22 cellular contexts compared by ENCODE assay signal in the genomic region with DNA sequence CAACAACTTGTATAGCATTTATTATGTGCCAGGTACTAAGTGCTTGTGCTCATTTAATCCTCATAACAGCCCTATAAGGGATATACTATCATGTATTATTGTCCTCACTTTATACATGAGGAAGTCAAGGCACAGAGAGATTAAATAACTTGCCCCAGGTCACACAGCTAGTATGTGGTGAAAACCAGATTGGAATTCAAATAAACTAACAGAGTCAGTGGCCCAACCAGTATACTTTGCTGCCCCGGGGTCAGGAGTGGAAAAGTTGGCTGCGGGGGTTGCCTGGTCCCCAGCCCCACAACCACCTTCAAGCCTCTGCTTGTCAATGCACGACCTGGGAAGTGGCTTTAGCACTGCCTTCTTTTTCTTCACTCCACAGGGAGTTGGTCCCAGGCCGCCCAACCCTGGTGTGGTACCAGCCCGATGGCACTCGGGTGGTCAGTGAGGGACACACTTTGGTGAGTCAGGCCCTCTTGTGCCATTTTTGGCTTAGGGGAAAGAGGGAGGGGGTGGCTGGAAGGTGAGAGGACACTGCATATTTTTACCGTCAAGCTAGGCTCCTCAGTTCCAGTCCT. TPM values are rescaled to one million over a fixed set of nuclear protein-coding genes. Genes with fewer than 3 reads are reported as not detected.
DNase-seq lines count a peak whose midpoint lies in the region; ATAC-seq and TF ChIP-seq lines count a peak whose summit lies in the region.
"Had no signal": no experiment of that assay in that cellular context is flagged by ENCODE, and none has a peak within 500 bp of the region (broad histone marks: within the 10 kb centered on the region; RNA-seq: fewer than 3 reads in every experiment).

No MANE protein-coding gene starts in this region.

- peak overlapping the region; percentile 83 for H3K4me3 Mint-ChIP-seq in activated CD8-positive, alpha-beta T cell treated with anti-CD3 and anti-CD28 coated beads, Interleukin-2, amount 10 ng/mL, durations not matched to agents 7 days and 5 days
- H3K4me3 Mint-ChIP-seq in naive B cell, result peak overlapping the region in 6 of 8 donors; percentile 47 to 88 (median 71)
- H3K4me3 Mint-ChIP-seq: endodermal cell had no signal

- H3F3A ChIP-seq in MM.1S (ENCODE audit: insufficient read depth, low read length), result peaks cover 14% of the 10 kb centered on the region

- peaks cover 16% of the 10 kb centered on the region for H3K36me3 Mint-ChIP-seq in activated CD8-positive, alpha-beta T cell treated with anti-CD3 and anti-CD28 coated beads, Interleukin-2, amount 10 ng/mL, durations not matched to agents 7 days and 5 days (ENCODE audit: low read depth)
- no peaks in the 10 kb centered on the region for H3K36me3 Mint-ChIP-seq in naive B cell

- H3K4me1 ChIP-seq in ACC112 (ENCODE audit: control insufficient read depth, insufficient read depth, low read length, unreplicated experiment) (peaks cover 22% of the 10 kb centered on the region), ascending aorta (peaks cover 0 to 20% of the 10 kb centered on the region in 2 donors), MM.1S (ENCODE audit: low read length) (peaks cover 16% of the 10 kb centered on the region)
- peaks cover 33 to 48% (median 39%) of the 10 kb centered on the region in 10 experiments for H3K4me1 ChIP-seq in BLaER1 treated with 17β-estradiol and CSF1 and Interleukin-3, amounts not matched to agents 10 nM and 100 nM

- H2AFZ ChIP-seq in ACC112 (ENCODE audit: low read length, unreplicated experiment) (no peak overlapping the region), MM.1S (ENCODE audit: low read length) (no peak overlapping the region)

- POLR2A ChIA-PET in activated CD8-positive, alpha-beta T cell treated with anti-CD3 and anti-CD28 coated beads, Interleukin-2, amount 10 ng/mL, durations not matched to agents 7 days and 5 days (lab: Charles Lee), result interaction anchor here (0.8 kb wide), 1 partner anchor 100 kb away, joined by 3 read pairs; no protein-coding TSS in a partner anchor

- peaks cover 0 to 71% (median 29%) of the 10 kb centered on the region in 11 experiments; a peak in 18 of 22 replicates for H4K20me1 ChIP-seq in BLaER1 treated with 17β-estradiol and CSF1 and Interleukin-3, amounts not matched to agents 10 nM and 100 nM
- no peaks in the 10 kb centered on the region for H4K20me1 ChIP-seq in MM.1S (ENCODE audit: insufficient read depth, low read length)

- CTCF ChIA-PET in activated CD8-positive, alpha-beta T cell treated with anti-CD3 and anti-CD28 coated beads, Interleukin-2, amount 10 ng/mL, durations not matched to agents 7 days and 5 days (lab: Charles Lee), result interaction anchor here (1.0 to 13.8 kb wide), 5 partner anchors 10 to 115 kb away, joined by 3 to 205 read pairs (median 57); no protein-coding TSS in a partner anchor

- TF ChIP-seq CTCF in ascending aorta (IDR thresholded peaks at IDR 0.05) (no peak), MM.1S (IDR thresholded peaks at IDR 0.05; ENCODE audit: low read length) (no peak)

- no peaks in the 10 kb centered on the region; the same call in 1 of the 2 replicates for H3K36me3 ChIP-seq in ACC112 (ENCODE audit: insufficient read depth, low read length)
- peaks cover 32 to 55% (median 50%) of the 10 kb centered on the region in 11 experiments for H3K36me3 ChIP-seq in BLaER1 treated with 17β-estradiol and CSF1 and Interleukin-3, amounts not matched to agents 10 nM and 100 nM
- H3K36me3 ChIP-seq in ascending aorta, result peaks cover 27 to 43% of the 10 kb centered on the region in 2 donors
- H3K36me3 ChIP-seq in MM.1S (replicated peaks; ENCODE audit: insufficient read depth, low read length), result peaks cover 2% of the 10 kb centered on the region; the same call in 1 of the 2 replicates
- H3K36me3 ChIP-seq: SJSA1 had no signal

- no peak overlapping the region for H3K27ac ChIP-seq in ACC112 (ENCODE audit: low read depth, low read length)
- H3K27ac ChIP-seq in BLaER1 treated with 17β-estradiol and CSF1 and Interleukin-3, amounts not matched to agents 10 nM and 100 nM, result peak overlapping the region in 7 of 11 experiments; percentile 6 to 62 (median 23); a peak in 9 of 22 replicates
- no peak overlapping the region for H3K27ac ChIP-seq in ascending aorta
- no peak overlapping the region for H3K27ac ChIP-seq in MM.1S (ENCODE audit: low read length)
- H3K27ac ChIP-seq: SJSA1 had no signal

- no peaks in the 10 kb centered on the region for H3K9me3 ChIP-seq in BLaER1 treated with 17β-estradiol and CSF1 and Interleukin-3, amounts not matched to agents 10 nM and 100 nM (replicated peaks in 1 of 11)
- H3K9me3 ChIP-seq in ascending aorta, result no peaks in the 10 kb centered on the region
- H3K9me3 ChIP-seq in MM.1S (replicated peaks; ENCODE audit: insufficient read depth, low read length), result no peaks in the 10 kb centered on the region
- H3K9me3 ChIP-seq: HAP-1, SJSA1, vagina had no signal

- H3K27me3 ChIP-seq in ACC112 (ENCODE audit: insufficient read depth, low read length), result no peaks in the 10 kb centered on the region
- no peaks in the 10 kb centered on the region for H3K27me3 ChIP-seq in BLaER1 treated with 17β-estradiol and CSF1 and Interleukin-3, amounts not matched to agents 10 nM and 100 nM
- H3K27me3 ChIP-seq in ascending aorta, result no peaks in the 10 kb centered on the region
- no peaks in the 10 kb centered on the region for H3K27me3 ChIP-seq in MM.1S (replicated peaks; ENCODE audit: insufficient read depth, low read length)
- H3K27me3 ChIP-seq: SJSA1, vagina had no signal

- no peaks in the 10 kb centered on the region for H3K9me2 ChIP-seq in MM.1S (replicated peaks; ENCODE audit: insufficient read depth, low read length)

- intact Hi-C loops in ascending aorta (cut with DNase I), result loop anchor here (5.0 kb wide), 1 partner anchor 496 kb away; the partner anchor contains the start of gene UBE2Q1

- no peaks in the 10 kb centered on the region for H3K9me3 Mint-ChIP-seq in activated CD8-positive, alpha-beta T cell treated with anti-CD3 and anti-CD28 coated beads, Interleukin-2, amount 10 ng/mL, durations not matched to agents 7 days and 5 days (ENCODE audit: insufficient read depth)
- no peaks in the 10 kb centered on the region for H3K9me3 Mint-ChIP-seq in naive B cell
- H3K9me3 Mint-ChIP-seq: CD8-positive, alpha-beta T cell; endodermal cell; memory B cell had no signal

- peak overlapping the region; percentile 92 to 100 (median 100) for H3K4me2 ChIP-seq in BLaER1 treated with 17β-estradiol and CSF1 and Interleukin-3, amounts not matched to agents 10 nM and 100 nM
- no peak overlapping the region for H3K4me2 ChIP-seq in MM.1S (ENCODE audit: low read depth, low read length)

- H3K4me1 Mint-ChIP-seq in activated CD8-positive, alpha-beta T cell treated with anti-CD3 and anti-CD28 coated beads, Interleukin-2, amount 10 ng/mL, durations not matched to agents 7 days and 5 days (ENCODE audit: low read depth), result peaks cover 31% of the 10 kb centered on the region
- H3K4me1 Mint-ChIP-seq in naive B cell, result peaks cover 17 to 29% (median 28%) of the 10 kb centered on the region in 3 donors

- peak overlapping the region; percentile 74 for H3K27ac Mint-ChIP-seq in activated CD8-positive, alpha-beta T cell treated with anti-CD3 and anti-CD28 coated beads, Interleukin-2, amount 10 ng/mL, durations not matched to agents 7 days and 5 days
- no peak overlapping the region for H3K27ac Mint-ChIP-seq in naive B cell
- H3K27ac Mint-ChIP-seq: CD8-positive, alpha-beta T cell; endodermal cell; memory B cell had no signal

- DNase-seq in activated CD8-positive, alpha-beta T cell treated with anti-CD3 and anti-CD28 coated beads, Interleukin-2, amount 10 ng/mL, durations not matched to agents 7 days and 5 days, result no peak
- DNase-seq in naive B cell, result no peak
- no peak for DNase-seq in ascending aorta (ENCODE audit: low spot score in 2 of 2)
- DNase-seq in MM.1S, result no peak
- DNase-seq: CD8-positive, alpha-beta T cell; central memory CD4-positive, alpha-beta T cell; endodermal cell; NCI-H1092; NCI-H2171 treated with DMSO at 0.1 percent for 48 hours; NK-92 treated with Interleukin-12 subunit alpha and Interleukin-12 subunit beta, amount 100 ng/mL, for 24 hours; occipital lobe; stimulated activated naive CD4-positive, alpha-beta T cell treated with Interleukin-2 at 50 U/mL for 16 hours had no signal

- no peak for ATAC-seq in activated CD8-positive, alpha-beta T cell treated with anti-CD3 and anti-CD28 coated beads, Interleukin-2, amount 10 ng/mL, durations not matched to agents 7 days and 5 days
- ATAC-seq in naive B cell (ENCODE audit: low read depth in 2 of 2), result no peak
- no peak for ATAC-seq in GM19035 (IDR thresholded peaks at IDR 0.05; ENCODE audit: unreplicated experiment)
- ATAC-seq: CD8-positive, alpha-beta T cell had no signal

- no peaks in the 10 kb centered on the region for H3K27me3 Mint-ChIP-seq in activated CD8-positive, alpha-beta T cell treated with anti-CD3 and anti-CD28 coated beads, Interleukin-2, amount 10 ng/mL, durations not matched to agents 7 days and 5 days (ENCODE audit: low read depth)
- H3K27me3 Mint-ChIP-seq in naive B cell, result no peaks in the 10 kb centered on the region
- H3K27me3 Mint-ChIP-seq: memory B cell had no signal

- H3K4me3 ChIP-seq in ACC112 (ENCODE audit: low read depth, low read length) (0 out of 2 replicates have a peak overlapping the region, but pooled peaks have one; percentile 7), ascending aorta (no peak overlapping the region), MM.1S (ENCODE audit: low read length) (no peak overlapping the region)
- peak overlapping the region in 5 of 10 experiments; percentile 5 to 95 (median 87); a peak in 7 of 20 replicates for H3K4me3 ChIP-seq in BLaER1 treated with 17β-estradiol and CSF1 and Interleukin-3, amounts not matched to agents 10 nM and 100 nM
- H3K4me3 ChIP-seq: SJSA1 had no signal

- H3K9ac ChIP-seq in BLaER1 treated with 17β-estradiol and CSF1 and Interleukin-3, amounts not matched to agents 10 nM and 100 nM, result peak overlapping the region in 10 of 11 experiments; percentile 12 to 89 (median 64); a peak in 17 of 22 replicates
- H3K9ac ChIP-seq in MM.1S (ENCODE audit: low read length), result no peak overlapping the region

- H3K79me2 ChIP-seq in ACC112 (ENCODE audit: control insufficient read depth, insufficient read depth, low read length, unreplicated experiment) (peaks cover 20% of the 10 kb centered on the region), MM.1S (ENCODE audit: low read length) (peaks cover 30% of the 10 kb centered on the region)

RNA-seq across cellular contexts. Expression of gene ADAM15, which starts 2.5 kb away (rescaled TPM):
- total RNA-seq in activated CD8-positive, alpha-beta T cell treated with anti-CD3 and anti-CD28 coated beads, Interleukin-2, amount 10 ng/mL, durations not matched to agents 7 days and 5 days, result 10 to 100 TPM; 29.7 to 29.8 TPM
- 1 to 10 TPM; 2.8 to 8.8 (median 7.0) TPM for polyA plus RNA-seq in naive B cell (ENCODE audit: low read depth in 6 of 6)
- total RNA-seq in ascending aorta, result 610 TPM

RNA-seq across cellular contexts. Expression of gene EFNA4, which starts 9.9 kb away (rescaled TPM):
- total RNA-seq in activated CD8-positive, alpha-beta T cell treated with anti-CD3 and anti-CD28 coated beads, Interleukin-2, amount 10 ng/mL, durations not matched to agents 7 days and 5 days, result 1 to 10 TPM; 7.8 to 9.7 TPM
- 1 to 10 TPM in 5 of 6 donors, not detected in 1; 2.6 to 6.0 (median 3.3) TPM for polyA plus RNA-seq in naive B cell (ENCODE audit: low read depth in 6 of 6)
- total RNA-seq in ascending aorta, result 11.2 TPM

RNA-seq across cellular contexts. Expression of gene DCST1, which starts 20.0 kb away (rescaled TPM):
- total RNA-seq in activated CD8-positive, alpha-beta T cell treated with anti-CD3 and anti-CD28 coated beads, Interleukin-2, amount 10 ng/mL, durations not matched to agents 7 days and 5 days, result not detected
- polyA plus RNA-seq in naive B cell (ENCODE audit: low read depth in 6 of 6), result not detected
- total RNA-seq in ascending aorta, result not detected
- total RNA-seq: activated CD8-positive, alpha-beta memory T cell treated with anti-CD3 and anti-CD28 coated beads for 36 hours; endodermal cell; frontal cortex; occipital lobe; SJSA1; skeletal muscle tissue; vagina had no signal

RNA-seq across cellular contexts. Expression of gene DCST2, which starts 20.0 kb away (rescaled TPM):
- under 1 TPM; 0.24 to 0.37 TPM for total RNA-seq in activated CD8-positive, alpha-beta T cell treated with anti-CD3 and anti-CD28 coated beads, Interleukin-2, amount 10 ng/mL, durations not matched to agents 7 days and 5 days
- polyA plus RNA-seq in naive B cell (ENCODE audit: low read depth in 6 of 6), result not detected
- 0.64 TPM for total RNA-seq in ascending aorta
- total RNA-seq: SJSA1, skeletal muscle tissue had no signal

RNA-seq across cellular contexts. Expression of gene EFNA3, which starts 25.0 kb away (rescaled TPM):
- total RNA-seq in activated CD8-positive, alpha-beta T cell treated with anti-CD3 and anti-CD28 coated beads, Interleukin-2, amount 10 ng/mL, durations not matched to agents 7 days and 5 days, result 1 to 10 TPM; 3.8 to 5.5 TPM
- 1 to 10 TPM in 3 of 6 donors, under 1 TPM in 2, not detected in 1; 0.54 to 2.9 (median 2.1) TPM for polyA plus RNA-seq in naive B cell (ENCODE audit: low read depth in 6 of 6)
- total RNA-seq in ascending aorta, result 1.5 TPM

Comparison
In these comparisons a context has a peak if more than half of its experiments do, and no peak if none do; other contexts are left out.
1. H3K27ac ChIP-seq: peak in BLaER1 treated with 17β-estradiol and CSF1 and Interleukin-3, amounts not matched to agents 10 nM and 100 nM (7 of 11); none in ACC112 (single experiment), ascending aorta (0 of 2) and MM.1S (single experiment).
2. RNA of gene ADAM15, which starts 2.5 kb away (total RNA-seq): 610 TPM in ascending aorta (single experiment); 29.7 to 29.8 TPM in activated CD8-positive, alpha-beta T cell treated with anti-CD3 and anti-CD28 coated beads, Interleukin-2, amount 10 ng/mL, durations not matched to agents 7 days and 5 days; every median in the first group is over 10 times any median in the second.